In genomic region chr17:29159286-29159860, GRCh38 we compare ENCODE assay signal across 13 cellular contexts. TPM values are rescaled to one million over a fixed set of nuclear protein-coding genes. Genes with fewer than 3 reads are reported as not detected.
DNase-seq lines count a peak whose midpoint lies in the region; ATAC-seq and TF ChIP-seq lines count a peak whose summit lies in the region.
"Had no signal": no experiment of that assay in that cellular context is flagged by ENCODE, and none has a peak within 500 bp of the region (broad histone marks: within the 10 kb centered on the region; RNA-seq: fewer than 3 reads in every experiment).

No MANE protein-coding gene starts in this region.

- dilution Hi-C loops in mammary epithelial cell (cut with HindIII; ENCODE audit: low sequenced_read_pairs), result loop anchor here (5.0 kb wide), 2 partner anchors 53 to 118 kb away; no protein-coding TSS in a partner anchor

- no peak for TF ChIP-seq CTCF in HCT116 (IDR thresholded peaks at IDR 0.05 in 2 of 3, conservative IDR thresholded peaks at IDR 0.05 in 1 of 3; ENCODE audit: borderline replicate concordance in 1 of 3, insufficient read depth in 1 of 3, low read depth in 2 of 3, low read length in 2 of 3)
- TF ChIP-seq CTCF in mammary epithelial cell (conservative IDR thresholded peaks at IDR 0.05 in 1 of 2, IDR thresholded peaks at IDR 0.05 in 1 of 2; ENCODE audit: extremely low read depth in 1 of 2, insufficient read depth in 1 of 2, low read depth in 1 of 2, low read length in 2 of 2), result no peak

- RAD21 ChIA-PET in HCT116 (lab: Charles Lee; ENCODE audit: low non-redundant PET in 1 of 2, low total read pairs in 2 of 2, uncharacterized antibody in 2 of 2, unreplicated experiment in 2 of 2), result interaction anchor here in 1 of 2 experiments (0.6 kb wide), 1 partner anchor 467 kb away, joined by 3 read pairs; no protein-coding TSS in a partner anchor

- CTCF ChIA-PET in HCT116 (lab: Charles Lee), result interaction anchor here (0.8 kb wide), 1 partner anchor 21 kb away, joined by 4 read pairs; the partner anchor contains the start of gene MYO18A
- CTCF ChIA-PET in mammary epithelial cell (lab: Charles Lee; ENCODE audit: low non-redundant PET), result no interaction called here

- H3K4me2 ChIP-seq in HCT116 (ENCODE audit: low read length), result peak overlapping the region; percentile 76
- H3K4me2 ChIP-seq in mammary epithelial cell (ENCODE audit: insufficient read depth, low read depth, low read length), result peak overlapping the region; percentile 40

- H3K4me1 ChIP-seq in HCT116 (ENCODE audit: control insufficient read depth in 1 of 2, insufficient read depth in 2 of 2, low read length in 2 of 2) (peaks cover 53 to 54% of the 10 kb centered on the region in 2 experiments), mammary epithelial cell (ENCODE audit: insufficient read depth, low read length) (peaks cover 54% of the 10 kb centered on the region), mucosa of stomach (ENCODE audit: control insufficient read depth, insufficient read depth, low read length) (peaks cover 65% of the 10 kb centered on the region)

- WGBS in mammary epithelial cell (ENCODE audit: low coverage, missing lambda C conversion rate), result 80% methylated on average over 4 of the region's 4 CpGs

- H3K9ac ChIP-seq in HCT116 (ENCODE audit: low read length), result no peak overlapping the region
- no peak overlapping the region for H3K9ac ChIP-seq in mammary epithelial cell (ENCODE audit: insufficient read depth, low read length)
- H3K9ac ChIP-seq in mucosa of stomach (ENCODE audit: low read length), result peak overlapping the region; percentile 30

- no peak for TF ChIP-seq POLR2A in HCT116 (IDR thresholded peaks at IDR 0.05; ENCODE audit: borderline replicate concordance, extremely low read depth, insufficient read depth, insufficient read length)

- H3K79me2 ChIP-seq in HCT116 (ENCODE audit: insufficient read depth, low read length) (peaks cover 51% of the 10 kb centered on the region), mammary epithelial cell (ENCODE audit: insufficient read depth, low read length) (peaks cover 93% of the 10 kb centered on the region)

- no peak overlapping the region for H3K27ac ChIP-seq in HCT116 (ENCODE audit: low read depth, low read length)
- H3K27ac ChIP-seq in mammary epithelial cell (ENCODE audit: insufficient read depth, low read depth, low read length), result no peak overlapping the region
- H3K27ac ChIP-seq: right atrium auricular region had no signal

- H4K20me1 ChIP-seq in HCT116 (ENCODE audit: insufficient read depth) (no peaks in the 10 kb centered on the region), mammary epithelial cell (ENCODE audit: insufficient read depth, low read length) (no peaks in the 10 kb centered on the region)

- TF ChIP-seq RAD21 in HCT116 (IDR thresholded peaks at IDR 0.05; ENCODE audit: low read depth), result no peak

- ATAC-seq in HCT116 (no peak), GM18519 (IDR thresholded peaks at IDR 0.05; ENCODE audit: low FRiP score, unreplicated experiment) (no peak), GM21737 (IDR thresholded peaks at IDR 0.05; ENCODE audit: unreplicated experiment) (no peak)

- H3K36me3 ChIP-seq in HCT116 (ENCODE audit: control insufficient read depth in 1 of 2, insufficient read depth in 2 of 2, low read length in 2 of 2) (peaks cover 0 to 2% of the 10 kb centered on the region in 2 experiments; a peak in 1 of 4 replicates), mammary epithelial cell (ENCODE audit: insufficient read depth, low read length) (peaks cover 2% of the 10 kb centered on the region), mucosa of stomach (ENCODE audit: control insufficient read depth, insufficient read depth, low read length) (no peaks in the 10 kb centered on the region)
- H3K36me3 ChIP-seq: right atrium auricular region had no signal

- BruUV-seq in HCT116 (replicated peaks; lab: Mats Ljungman, UMichigan) (no TSS peak), mammary epithelial cell (replicated peaks; lab: Mats Ljungman, UMichigan) (no TSS peak)

- no peak overlapping the region for H2AFZ ChIP-seq in HCT116 (ENCODE audit: low read depth, low read length, poor library complexity, severe bottlenecking)
- no peak overlapping the region for H2AFZ ChIP-seq in mammary epithelial cell (ENCODE audit: low read depth, low read length)

- in situ Hi-C loops in mammary epithelial cell (cut with MboI; ENCODE audit: low sequenced_read_pairs in 2 of 2), result loop anchor here in 1 of 2 donors (10.0 kb wide), 1 partner anchor 55 kb away; no protein-coding TSS in a partner anchor

- H3K9me2 ChIP-seq in HCT116 (ENCODE audit: insufficient read depth), result no peaks in the 10 kb centered on the region

- DNase-seq in AG20443 (ENCODE audit: low spot score) (peak; percentile 31), HCT116 (ENCODE audit: low read depth, low spot score) (no peak), mammary epithelial cell (no peak), DMS79 treated with DMSO at 0.1 percent for 48 hours (lab: John Stamatoyannopoulos, UW) (no peak), DMS53 treated with DMSO at 0.1 percent for 48 hours (lab: John Stamatoyannopoulos, UW; ENCODE audit: unreplicated experiment) (no peak)
- DNase-seq: activated B cell treated with CpG ODN at 0.5 μM for 24 hours; DMS79; NCI-H1105; NK-92 treated with Interleukin-12 subunit alpha and Interleukin-12 subunit beta, amount 100 ng/mL, for 24 hours had no signal

- H3K27me3 ChIP-seq in HCT116 (ENCODE audit: insufficient read depth, low read length), result no peaks in the 10 kb centered on the region
- no peaks in the 10 kb centered on the region for H3K27me3 ChIP-seq in mammary epithelial cell (ENCODE audit: insufficient read depth, low read length)
- no peaks in the 10 kb centered on the region for H3K27me3 ChIP-seq in mucosa of stomach (ENCODE audit: control insufficient read depth, insufficient read depth, low read length)
- H3K27me3 ChIP-seq: right atrium auricular region had no signal

- intact Hi-C loops in HCT116 (cut with micrococcal nuclease) (no loop called here), mammary epithelial cell (cut with micrococcal nuclease) (no loop called here)

- H3K9me3 ChIP-seq in HCT116 (ENCODE audit: control insufficient read depth in 1 of 2, insufficient read depth in 1 of 2, low read depth in 1 of 2, low read length in 2 of 2), result no peaks in the 10 kb centered on the region
- H3K9me3 ChIP-seq in mammary epithelial cell (replicated peaks; ENCODE audit: insufficient read depth, low read length), result no peaks in the 10 kb centered on the region
- H3K9me3 ChIP-seq in mucosa of stomach (ENCODE audit: control insufficient read depth, low read length), result no peaks in the 10 kb centered on the region
- H3K9me3 ChIP-seq: right atrium auricular region had no signal

- H3K4me3 ChIP-seq in HCT116 (replicated peaks in 1 of 2; ENCODE audit: low read depth in 1 of 2, low read length in 2 of 2), result no peak overlapping the region
- H3K4me3 ChIP-seq in mammary epithelial cell (replicated peaks in 1 of 3; ENCODE audit: insufficient read depth in 1 of 3, low read depth in 2 of 3, low read length in 3 of 3), result no peak overlapping the region
- H3K4me3 ChIP-seq in mucosa of stomach (ENCODE audit: low read length), result no peak overlapping the region
- H3K4me3 ChIP-seq: right atrium auricular region had no signal

- POLR2A ChIA-PET in HCT116 (lab: Charles Lee), result interaction anchor here (0.7 kb wide), 1 partner anchor 17 kb away, joined by 4 read pairs; no protein-coding TSS in a partner anchor

TF ChIP-seq in HCT116, 20 proteins besides CTCF, POLR2A, EP300 and RAD21 (continues in another document):
- TF ChIP-seq YY1 (IDR thresholded peaks at IDR 0.05; ENCODE audit: extremely low read depth, insufficient replicate concordance, low read depth, low read length), result no peak
- TF ChIP-seq ZBTB33 (IDR thresholded peaks at IDR 0.05; ENCODE audit: extremely low read depth, insufficient replicate concordance, low read length), result no peak
- TF ChIP-seq, protein P1, sequence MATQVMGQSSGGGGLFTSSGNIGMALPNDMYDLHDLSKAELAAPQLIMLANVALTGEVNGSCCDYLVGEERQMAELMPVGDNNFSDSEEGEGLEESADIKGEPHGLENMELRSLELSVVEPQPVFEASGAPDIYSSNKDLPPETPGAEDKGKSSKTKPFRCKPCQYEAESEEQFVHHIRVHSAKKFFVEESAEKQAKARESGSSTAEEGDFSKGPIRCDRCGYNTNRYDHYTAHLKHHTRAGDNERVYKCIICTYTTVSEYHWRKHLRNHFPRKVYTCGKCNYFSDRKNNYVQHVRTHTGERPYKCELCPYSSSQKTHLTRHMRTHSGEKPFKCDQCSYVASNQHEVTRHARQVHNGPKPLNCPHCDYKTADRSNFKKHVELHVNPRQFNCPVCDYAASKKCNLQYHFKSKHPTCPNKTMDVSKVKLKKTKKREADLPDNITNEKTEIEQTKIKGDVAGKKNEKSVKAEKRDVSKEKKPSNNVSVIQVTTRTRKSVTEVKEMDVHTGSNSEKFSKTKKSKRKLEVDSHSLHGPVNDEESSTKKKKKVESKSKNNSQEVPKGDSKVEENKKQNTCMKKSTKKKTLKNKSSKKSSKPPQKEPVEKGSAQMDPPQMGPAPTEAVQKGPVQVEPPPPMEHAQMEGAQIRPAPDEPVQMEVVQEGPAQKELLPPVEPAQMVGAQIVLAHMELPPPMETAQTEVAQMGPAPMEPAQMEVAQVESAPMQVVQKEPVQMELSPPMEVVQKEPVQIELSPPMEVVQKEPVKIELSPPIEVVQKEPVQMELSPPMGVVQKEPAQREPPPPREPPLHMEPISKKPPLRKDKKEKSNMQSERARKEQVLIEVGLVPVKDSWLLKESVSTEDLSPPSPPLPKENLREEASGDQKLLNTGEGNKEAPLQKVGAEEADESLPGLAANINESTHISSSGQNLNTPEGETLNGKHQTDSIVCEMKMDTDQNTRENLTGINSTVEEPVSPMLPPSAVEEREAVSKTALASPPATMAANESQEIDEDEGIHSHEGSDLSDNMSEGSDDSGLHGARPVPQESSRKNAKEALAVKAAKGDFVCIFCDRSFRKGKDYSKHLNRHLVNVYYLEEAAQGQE (IDR thresholded peaks at IDR 0.05; ENCODE audit: low read depth), result no peak
- no peak for TF ChIP-seq CEBPB (IDR thresholded peaks at IDR 0.05; ENCODE audit: low read depth)

RNA-seq across cellular contexts. Expression of gene MYO18A, which starts 20.8 kb away (rescaled TPM):
- total RNA-seq in HCT116 (2021; ENCODE audit: unreplicated experiment), result 37.2 TPM
- polyA plus RNA-seq in HCT116 (2012), result 33.8 and 36.0 TPM in 2 replicates
- 100 to 1,000 TPM in 1 of 2 donors, 10 to 100 TPM in 1; 62.3 to 102 TPM for total RNA-seq in mammary epithelial cell
- 17.8 TPM for polyA plus RNA-seq in mammary epithelial cell
- 131 TPM for polyA minus RNA-seq in mammary epithelial cell
